ENCODE assay signal across 9 cellular contexts in genomic region chr2:38960609-38961320, GRCh38.
DNase-seq lines count a peak whose midpoint lies in the region; ATAC-seq and TF ChIP-seq lines count a peak whose summit lies in the region.
"Had no signal": no experiment of that assay in that cellular context is flagged by ENCODE, and none has a peak within 500 bp of the region (broad histone marks: within the 10 kb centered on the region; RNA-seq: fewer than 3 reads in every experiment).

No MANE protein-coding gene starts in this region.

- no peak overlapping the region for H4K8ac ChIP-seq in mesendoderm (ENCODE audit: low read depth, low read length)

- peak overlapping the region; percentile 84 for H3K56ac ChIP-seq in mesendoderm (ENCODE audit: low read length)

- peak overlapping the region; percentile 34 for H3K23ac ChIP-seq in mesendoderm (ENCODE audit: low read length)

- H3K79me2 ChIP-seq in mesendoderm (ENCODE audit: control insufficient read depth, insufficient read depth, low read length): no peaks in the 10 kb centered on the region

- peak overlapping the region; percentile 74 for H3K4me2 ChIP-seq in mesendoderm (ENCODE audit: low read length)

- H2AK5ac ChIP-seq in mesendoderm (ENCODE audit: low read length): no peak overlapping the region

- TF ChIP-seq POLR2A in body of pancreas (IDR thresholded peaks at IDR 0.05): no peak

- H3K18ac ChIP-seq in mesendoderm (ENCODE audit: low read length): no peak overlapping the region

- intact Hi-C loops in left cardiac atrium (cut with DNase I) (no loop called here), Right ventricle myocardium superior (cut with DNase I) (no loop called here), body of pancreas (cut with DNase I) (no loop called here)

- H3K4me1 ChIP-seq in body of pancreas (peaks cover 6% of the 10 kb centered on the region), mesendoderm (ENCODE audit: control insufficient read depth, low read depth, low read length) (no peaks in the 10 kb centered on the region), urinary bladder (ENCODE audit: insufficient read depth) (no peaks in the 10 kb centered on the region)

- no peak overlapping the region for H2BK5ac ChIP-seq in mesendoderm (ENCODE audit: low read length)

- H3K27ac ChIP-seq in body of pancreas (no peak overlapping the region), mesendoderm (ENCODE audit: low read depth, low read length) (no peak overlapping the region), urinary bladder (ENCODE audit: low read depth) (no peak overlapping the region)

- H3K27me3 ChIP-seq in body of pancreas (no peaks in the 10 kb centered on the region), mesendoderm (ENCODE audit: insufficient read depth, low read length, poor library complexity) (no peaks in the 10 kb centered on the region)

- H2BK120ac ChIP-seq in mesendoderm (ENCODE audit: low read depth, low read length): no peak overlapping the region

- no peak for TF ChIP-seq CTCF in body of pancreas (IDR thresholded peaks at IDR 0.05)

- H3K9ac ChIP-seq in mesendoderm (ENCODE audit: low read length): peak overlapping the region; percentile 61

- H3K9me3 ChIP-seq in body of pancreas: no peaks in the 10 kb centered on the region

- H4K5ac ChIP-seq in mesendoderm (ENCODE audit: low read length): no peak overlapping the region

- DNase-seq in left cardiac atrium (no peak), Right ventricle myocardium superior (no peak), body of pancreas (no peak), mesendoderm (no peak), DMS114 treated with DMSO at 0.1 percent for 48 hours (lab: John Stamatoyannopoulos, UW; ENCODE audit: unreplicated experiment) (no peak)
- DNase-seq: NCI-H2029 treated with DMSO at 0.1 percent for 48 hours had no signal

- no peaks in the 10 kb centered on the region for H3K79me1 ChIP-seq in mesendoderm (ENCODE audit: low read length)

- no peak overlapping the region for H3K4ac ChIP-seq in mesendoderm (ENCODE audit: low read depth, low read length)

- 59 to 80% methylated on average over 20 to 34 of the region's 34 CpGs for WGBS in body of pancreas, 2 donors
- no CpG with 5 or more reads among the region's 34 CpGs for WGBS in mesendoderm (ENCODE audit: extremely low coverage, insufficient coverage, low lambda C conversion rate)
- 51% methylated on average over 34 of the region's 34 CpGs for WGBS in urinary bladder

- H3K4me3 ChIP-seq in body of pancreas (no peak overlapping the region), mesendoderm (ENCODE audit: low read length) (no peak overlapping the region), urinary bladder (ENCODE audit: low read depth, low read length) (peak overlapping the region; percentile 43)

- ATAC-seq in left cardiac atrium (peak; percentile 13 to 17), Right ventricle myocardium superior (ENCODE audit: poor library complexity) (no peak), body of pancreas (peak; percentile 19), HG03460 (IDR thresholded peaks at IDR 0.05; ENCODE audit: unreplicated experiment) (no peak), HG02981 (IDR thresholded peaks at IDR 0.05; ENCODE audit: unreplicated experiment) (no peak)

- H3K36me3 ChIP-seq in body of pancreas (replicated peaks in 1 of 2; ENCODE audit: insufficient read depth in 1 of 2, low read depth in 2 of 2) (no peaks in the 10 kb centered on the region), mesendoderm (ENCODE audit: control insufficient read depth, insufficient read depth, low read length) (no peaks in the 10 kb centered on the region), urinary bladder (ENCODE audit: insufficient read depth) (no peaks in the 10 kb centered on the region)

- no peak overlapping the region for H2BK15ac ChIP-seq in mesendoderm (replicated peaks; ENCODE audit: low read depth)

Comparison
In these comparisons a context has a peak if more than half of its experiments do, and no peak if none do; other contexts are left out.
1. ATAC-seq: peak in left cardiac atrium (2 of 2) and body of pancreas (single experiment); none in Right ventricle myocardium superior (single experiment), HG03460 (single experiment) and HG02981 (single experiment).